Comparison of ENCODE assay signal across 9 cellular contexts in genomic region chr2:43276962-43277383, GRCh38. TPM values are rescaled to one million over a fixed set of nuclear protein-coding genes. Genes with fewer than 3 reads are reported as not detected.
DNase-seq lines count a peak whose midpoint lies in the region; ATAC-seq and TF ChIP-seq lines count a peak whose summit lies in the region.
"Had no signal": no experiment of that assay in that cellular context is flagged by ENCODE, and none has a peak within 500 bp of the region (broad histone marks: within the 10 kb centered on the region; RNA-seq: fewer than 3 reads in every experiment).

No MANE protein-coding gene starts in this region.

- 36 to 58% methylated on average over 2 to 3 of the region's 3 CpGs for WGBS in gastroesophageal sphincter (ENCODE audit: low coverage in 1 of 2), 2 donors
- WGBS in sigmoid colon, 2 donors, result 58 to 60% methylated on average over 3 of the region's 3 CpGs

- TF ChIP-seq POLR2A in gastroesophageal sphincter (IDR thresholded peaks at IDR 0.05) (no peak), sigmoid colon (IDR thresholded peaks at IDR 0.05) (no peak)

- H3K36me3 ChIP-seq in gastroesophageal sphincter (peaks cover 0 to 20% of the 10 kb centered on the region in 2 donors), sigmoid colon (peaks cover 0 to 4% (median 0%) of the 10 kb centered on the region in 4 donors), osteoblast (ENCODE audit: insufficient read depth, low read length) (peaks cover 9% of the 10 kb centered on the region)

- peaks cover 8 to 63% (median 13%) of the 10 kb centered on the region in 3 donors for H3K4me1 ChIP-seq in gastroesophageal sphincter
- peaks cover 0 to 55% (median 41%) of the 10 kb centered on the region in 4 donors for H3K4me1 ChIP-seq in sigmoid colon
- peaks cover 23% of the 10 kb centered on the region for H3K4me1 ChIP-seq in osteoblast (ENCODE audit: insufficient read depth, low read length)

- H3K4me1 Mint-ChIP-seq in activated CD4-positive, alpha-beta T cell treated with anti-CD3 and anti-CD28 coated beads, Interleukin-2, amount 10 ng/mL, durations not matched to agents 7 days and 5 days, result peaks cover 6% of the 10 kb centered on the region
- H3K4me1 Mint-ChIP-seq: activated naive CD4-positive, alpha-beta T cell treated with anti-CD3 and anti-CD28 coated beads, Interleukin-2, amount 50 U/mL, for 24 hours had no signal

- CTCF ChIA-PET in activated CD4-positive, alpha-beta T cell treated with anti-CD3 and anti-CD28 coated beads, Interleukin-2, amount 10 ng/mL, durations not matched to agents 7 days and 5 days (lab: Charles Lee), result interaction anchor here (1.6 to 2.3 kb wide), 2 partner anchors 8 to 9 kb away, joined by 3 to 6 read pairs; no protein-coding TSS in a partner anchor

- H3K79me2 ChIP-seq in osteoblast (ENCODE audit: insufficient read depth, low read length), result no peaks in the 10 kb centered on the region

- H3K4me2 ChIP-seq in osteoblast (ENCODE audit: insufficient read depth, low read length), result no peak overlapping the region

- H3K27me3 Mint-ChIP-seq in activated CD4-positive, alpha-beta T cell treated with anti-CD3 and anti-CD28 coated beads, Interleukin-2, amount 10 ng/mL, durations not matched to agents 7 days and 5 days, result no peaks in the 10 kb centered on the region
- H3K27me3 Mint-ChIP-seq: activated naive CD4-positive, alpha-beta T cell treated with anti-CD3 and anti-CD28 coated beads, Interleukin-2, amount 50 U/mL, for 24 hours had no signal

- H3K4me3 Mint-ChIP-seq in activated CD4-positive, alpha-beta T cell treated with anti-CD3 and anti-CD28 coated beads, Interleukin-2, amount 10 ng/mL, durations not matched to agents 7 days and 5 days, result no peak overlapping the region
- H3K4me3 Mint-ChIP-seq: activated naive CD4-positive, alpha-beta T cell treated with anti-CD3 and anti-CD28 coated beads, Interleukin-2, amount 50 U/mL, for 24 hours had no signal

- H3K27me3 ChIP-seq in gastroesophageal sphincter, result no peaks in the 10 kb centered on the region
- no peaks in the 10 kb centered on the region for H3K27me3 ChIP-seq in sigmoid colon
- no peaks in the 10 kb centered on the region for H3K27me3 ChIP-seq in osteoblast (ENCODE audit: insufficient read depth, low read length)

- H3K9me3 Mint-ChIP-seq in activated CD4-positive, alpha-beta T cell treated with anti-CD3 and anti-CD28 coated beads, Interleukin-2, amount 10 ng/mL, durations not matched to agents 7 days and 5 days, result no peaks in the 10 kb centered on the region
- H3K9me3 Mint-ChIP-seq: activated naive CD4-positive, alpha-beta T cell treated with anti-CD3 and anti-CD28 coated beads, Interleukin-2, amount 50 U/mL, for 24 hours had no signal

- peaks cover 5% of the 10 kb centered on the region for H4K20me1 ChIP-seq in osteoblast (ENCODE audit: insufficient read depth, low read length)

- peak; percentile 11 for ATAC-seq in gastroesophageal sphincter
- ATAC-seq in GM19023 (IDR thresholded peaks at IDR 0.05; ENCODE audit: unreplicated experiment), result no peak

- H3K4me3 ChIP-seq in gastroesophageal sphincter (no peak overlapping the region), sigmoid colon (no peak overlapping the region), osteoblast (ENCODE audit: insufficient read depth, low read length) (no peak overlapping the region)

- POLR2A ChIA-PET in activated CD4-positive, alpha-beta T cell treated with anti-CD3 and anti-CD28 coated beads, Interleukin-2, amount 10 ng/mL, durations not matched to agents 7 days and 5 days (lab: Charles Lee), result no interaction called here

- TF ChIP-seq CTCF in gastroesophageal sphincter (IDR thresholded peaks at IDR 0.05), result no peak
- no peak for TF ChIP-seq CTCF in sigmoid colon (IDR thresholded peaks at IDR 0.05)
- no peak for TF ChIP-seq CTCF in osteoblast (IDR thresholded peaks at IDR 0.05; ENCODE audit: extremely low read depth, low read depth, low read length)

- DNase-seq in ELR (ENCODE audit: low read depth), result peak; percentile 60
- DNase-seq in RPMI8226, result peak; percentile 33
- DNase-seq in sigmoid colon, result peak; percentile 70
- DNase-seq in SK-N-DZ (ENCODE audit: low spot score), result no peak
- no peak for DNase-seq in osteoblast (ENCODE audit: insufficient read length, low spot score, missing footprints)
- DNase-seq in activated CD4-positive, alpha-beta T cell treated with anti-CD3 and anti-CD28 coated beads, Interleukin-2, amount 10 ng/mL, durations not matched to agents 7 days and 5 days, result no peak

- H3K27ac Mint-ChIP-seq in activated CD4-positive, alpha-beta T cell treated with anti-CD3 and anti-CD28 coated beads, Interleukin-2, amount 10 ng/mL, durations not matched to agents 7 days and 5 days, result no peak overlapping the region
- H3K27ac Mint-ChIP-seq: activated naive CD4-positive, alpha-beta T cell treated with anti-CD3 and anti-CD28 coated beads, Interleukin-2, amount 50 U/mL, for 24 hours had no signal

- TF ChIP-seq EP300 in gastroesophageal sphincter (IDR thresholded peaks at IDR 0.05) (no peak), sigmoid colon (IDR thresholded peaks at IDR 0.05) (no peak)

- H3K27ac ChIP-seq in gastroesophageal sphincter (peak overlapping the region; percentile 57 to 82 (median 76)), sigmoid colon (peak overlapping the region; percentile 69 to 76 (median 72)), osteoblast (ENCODE audit: low read depth, low read length) (no peak overlapping the region)

- intact Hi-C loops in sigmoid colon (cut with DNase I), result no loop called here

- no peaks in the 10 kb centered on the region for H3K9me3 ChIP-seq in gastroesophageal sphincter
- H3K9me3 ChIP-seq in sigmoid colon, result no peaks in the 10 kb centered on the region
- no peaks in the 10 kb centered on the region for H3K9me3 ChIP-seq in osteoblast (ENCODE audit: low read depth, low read length)

- H3K36me3 Mint-ChIP-seq in activated CD4-positive, alpha-beta T cell treated with anti-CD3 and anti-CD28 coated beads, Interleukin-2, amount 10 ng/mL, durations not matched to agents 7 days and 5 days (ENCODE audit: low read depth), result peaks cover 15% of the 10 kb centered on the region

- H2AFZ ChIP-seq in osteoblast (ENCODE audit: low read length), result no peak overlapping the region

RNA-seq across cellular contexts. Expression of gene ZFP36L2, which starts 50.6 kb away (rescaled TPM):
- total RNA-seq in gastroesophageal sphincter (10 to 100 TPM; 50.9 to 83.2 (median 73.4) TPM), sigmoid colon (100 to 1,000 TPM in 1 of 4 donors, 10 to 100 TPM in 3; 59.8 to 115 (median 72.3) TPM), osteoblast (14.7 and 15.6 TPM in 2 replicates)
- polyA plus RNA-seq in sigmoid colon, result 100 to 1,000 TPM in 2 of 3 donors, 10 to 100 TPM in 1; 97.3 to 120 (median 116) TPM
- 6.8 and 7.1 TPM in 2 replicates for polyA plus RNA-seq in SK-N-DZ (2014; cell fraction: cytosol; rRNA removed)
- 4.0 and 4.1 TPM in 2 replicates for polyA plus RNA-seq in SK-N-DZ (2014; cell fraction: nucleus; rRNA removed)
- 100 to 1,000 TPM; 210 to 228 TPM for total RNA-seq in activated CD4-positive, alpha-beta T cell treated with anti-CD3 and anti-CD28 coated beads, Interleukin-2, amount 10 ng/mL, durations not matched to agents 7 days and 5 days

Comparison
In these comparisons a context has a peak if more than half of its experiments do, and no peak if none do; other contexts are left out.
1. DNase-seq: peak in ELR (single experiment), RPMI8226 (single experiment) and sigmoid colon (single experiment); none in SK-N-DZ (single experiment), osteoblast (single experiment) and activated CD4-positive, alpha-beta T cell treated with anti-CD3 and anti-CD28 coated beads, Interleukin-2, amount 10 ng/mL, durations not matched to agents 7 days and 5 days (single experiment).